In genomic region chr4:93688978-93689377, GRCh38 we compare ENCODE assay signal across 33 cellular contexts.
"Had no signal": no experiment of that assay in that cellular context is flagged by ENCODE, and none has a peak within 500 bp of the region (broad histone marks: within the 10 kb centered on the region; RNA-seq: fewer than 3 reads in every experiment).

No MANE protein-coding gene starts in this region.

- H3K36me3 ChIP-seq: adrenal gland, ascending aorta, brain microvascular endothelial cell, breast epithelium, cardiac muscle cell had no signal

- DNase-seq: activated effector memory CD4-positive, alpha-beta T cell treated with anti-CD3 and anti-CD28 coated beads, Interleukin-2, amount 50 U/mL, for 16 hours; activated effector memory CD4-positive, alpha-beta T cell treated with Interleukin-2 at 50 U/mL for 16 hours; activated gamma-delta T cell; activated gamma-delta T cell treated with Interleukin-2 at 50 U/mL for 16 hours; activated naive CD4-positive, alpha-beta T cell; activated naive CD4-positive, alpha-beta T cell treated with anti-CD3 and anti-CD28 coated beads for 36 hours; activated naive CD4-positive, alpha-beta T cell treated with anti-CD3 and anti-CD28 coated beads, Interleukin-2, amount 10 ng/mL, durations not matched to agents 7 days and 5 days; activated naive CD4-positive, alpha-beta T cell treated with anti-CD3 and anti-CD28 coated beads, Interleukin-2, amount 50 U/mL, for 16 hours; activated naive CD4-positive, alpha-beta T cell treated with Interleukin-2 at 50 U/mL for 16 hours; activated naive CD8-positive, alpha-beta T cell treated with anti-CD3 and anti-CD28 coated beads for 36 hours; activated naive CD8-positive, alpha-beta T cell treated with anti-CD3 and anti-CD28 coated beads, Interleukin-2, amount 10 ng/mL, durations not matched to agents 7 days and 5 days; activated naive CD8-positive, alpha-beta T cell treated with anti-CD3 and anti-CD28 coated beads, Interleukin-2, amount 50 U/mL, for 24 hours; activated T-cell treated with anti-CD3 and anti-CD28 coated beads, Interleukin-2, amount 50 U/mL, for 24 hours; activated T-cell treated with anti-CD3 and anti-CD28 coated beads, Interleukin-2, amount 50 U/mL, for 4 hours; activated T-cell treated with anti-CD3 and anti-CD28 coated beads, Interleukin-2, amount 50 U/mL, for 48 hours; activated T-cell treated with anti-CD3 and anti-CD28 coated beads, Interleukin-2, amount 50 U/mL, for 72 hours; adrenal gland; amniotic stem cell; amygdala; anterior cingulate cortex; aorta; body of pancreas; brain microvascular endothelial cell; caudate nucleus; central memory CD4-positive, alpha-beta T cell; cerebellar nuclear complex had no signal

- H3K27me3 ChIP-seq: adrenal gland, ascending aorta, body of pancreas, brain microvascular endothelial cell, breast epithelium, cardiac muscle cell had no signal

- H3K9me3 ChIP-seq: adrenal gland, ascending aorta, body of pancreas, breast epithelium had no signal

- FAIRE-seq: astrocyte, bronchial epithelial cell had no signal

- H3K27ac ChIP-seq: adrenal gland, ascending aorta, body of pancreas, brain microvascular endothelial cell, breast epithelium, cardiac muscle cell had no signal

- H3K4me1 ChIP-seq: adrenal gland, ascending aorta, body of pancreas, breast epithelium had no signal

- H3K4me3 ChIP-seq: adrenal gland, ascending aorta, body of pancreas, breast epithelium, cardiac muscle cell had no signal

- ATAC-seq: activated naive CD4-positive, alpha-beta T cell treated with anti-CD3 and anti-CD28 coated beads, Interleukin-2, amount 50 U/mL, for 72 hours; activated naive CD8-positive, alpha-beta T cell treated with anti-CD3 and anti-CD28 coated beads, Interleukin-2, amount 50 U/mL, for 24 hours; activated T-cell treated with anti-CD3 and anti-CD28 coated beads, Interleukin-2, amount 50 U/mL, for 4 hours; activated T-cell treated with anti-CD3 and anti-CD28 coated beads, Interleukin-2, amount 50 U/mL, for 72 hours; activated T-helper 17 cell treated with anti-CD3 and anti-CD28 coated beads, Interleukin-2, amount 50 U/mL, for 72 hours; body of pancreas had no signal
